ENCODE assay signal across 26 cellular contexts in the genomic region with DNA sequence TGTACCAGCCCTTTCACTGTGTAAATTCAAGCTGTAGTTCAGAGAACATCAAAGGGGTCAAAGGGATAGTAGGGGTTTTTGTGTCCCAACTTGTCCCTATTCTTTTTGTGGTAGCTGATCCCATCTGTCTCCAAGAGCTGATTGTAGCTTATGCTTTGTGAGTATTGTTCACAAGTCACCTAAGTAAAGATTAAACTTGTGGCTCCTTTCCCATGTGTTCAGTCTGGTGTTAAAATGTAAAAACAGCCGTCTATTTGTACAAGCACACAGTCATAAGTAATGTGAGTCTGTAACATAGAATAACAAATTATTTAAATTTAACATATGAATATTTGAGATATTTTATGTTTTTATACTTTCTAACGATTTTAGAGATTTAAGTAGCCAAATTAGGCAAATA.
"Had no signal": no experiment of that assay in that cellular context is flagged by ENCODE, and none has a peak within 500 bp of the region (broad histone marks: within the 10 kb centered on the region; RNA-seq: fewer than 3 reads in every experiment).

No MANE protein-coding gene starts in this region.

- H3K4me3 ChIP-seq: heart left ventricle, left ventricle myocardium inferior, lung, psoas muscle, right atrium auricular region, sigmoid colon, spleen, suprapubic skin, thoracic aorta, tibial artery, uterus had no signal

- H3K27ac Mint-ChIP-seq: mesothelial cell of epicardium; naive B cell; natural killer cell; stimulated activated effector memory CD8-positive, alpha-beta T cell treated with anti-CD3 and anti-CD28 coated beads, Interleukin-12 subunit alpha, Interleukin-12 subunit beta, amount 100 ng/mL, for 72 hours; stimulated activated naive CD8-positive, alpha-beta T cell treated with anti-CD3 and anti-CD28 coated beads, Interleukin-15, Interleukin-2, amounts not matched to agents 100 ng/mL and 50 ng/mL, for 24 hours; type B pancreatic cell had no signal

- H3K27me3 Mint-ChIP-seq: stimulated activated naive CD8-positive, alpha-beta T cell treated with anti-CD3 and anti-CD28 coated beads, Interleukin-15, Interleukin-2, amounts not matched to agents 100 ng/mL and 50 ng/mL, for 24 hours; type B pancreatic cell had no signal

- H3K36me3 ChIP-seq: heart left ventricle, left ventricle myocardium inferior, neutrophil, right atrium auricular region, sigmoid colon, spleen, suprapubic skin, thoracic aorta, tibial artery, uterus had no signal

- H2AFZ ChIP-seq: parathyroid adenoma had no signal

- H3K9ac ChIP-seq: parathyroid adenoma had no signal

- H3K27me3 ChIP-seq: heart left ventricle, right atrium auricular region, sigmoid colon, spleen, suprapubic skin, tibial artery, uterus had no signal

- H3K36me3 Mint-ChIP-seq: naive B cell; natural killer cell; stimulated activated effector memory CD8-positive, alpha-beta T cell treated with anti-CD3 and anti-CD28 coated beads, Interleukin-12 subunit alpha, Interleukin-12 subunit beta, amount 100 ng/mL, for 72 hours; type B pancreatic cell had no signal

- H3K4me1 Mint-ChIP-seq: naive B cell; natural killer cell; stimulated activated effector memory CD8-positive, alpha-beta T cell treated with anti-CD3 and anti-CD28 coated beads, Interleukin-12 subunit alpha, Interleukin-12 subunit beta, amount 100 ng/mL, for 72 hours had no signal

- H3K9me3 ChIP-seq: neutrophil, psoas muscle, sigmoid colon, suprapubic skin, thoracic aorta, uterus had no signal

- H3K9me3 Mint-ChIP-seq: stimulated activated naive CD8-positive, alpha-beta T cell treated with anti-CD3 and anti-CD28 coated beads, Interleukin-15, Interleukin-2, amounts not matched to agents 100 ng/mL and 50 ng/mL, for 24 hours; type B pancreatic cell had no signal

- H3K4me3 Mint-ChIP-seq: mesothelial cell of epicardium; naive B cell; natural killer cell; stimulated activated effector memory CD8-positive, alpha-beta T cell treated with anti-CD3 and anti-CD28 coated beads, Interleukin-12 subunit alpha, Interleukin-12 subunit beta, amount 100 ng/mL, for 72 hours; stimulated activated naive CD8-positive, alpha-beta T cell treated with anti-CD3 and anti-CD28 coated beads, Interleukin-15, Interleukin-2, amounts not matched to agents 100 ng/mL and 50 ng/mL, for 24 hours; type B pancreatic cell had no signal

- DNase-seq: glutamatergic neuron; heart left ventricle; hypothalamus; left ventricle myocardium inferior; mesendoderm; naive B cell; natural killer cell; occipital lobe; psoas muscle; sigmoid colon; small intestine; spleen; stimulated activated CD4-positive, alpha-beta T cell treated with anti-CD3 and anti-CD28 coated beads, Interleukin-4, amount 100 ng/mL, for 24 hours; stimulated activated naive CD4-positive, alpha-beta T cell; tibial artery; uterus had no signal

- H3K27ac ChIP-seq: heart left ventricle, left ventricle myocardium inferior, neutrophil, parathyroid adenoma, psoas muscle, right atrium auricular region, sigmoid colon, spleen, suprapubic skin, thoracic aorta, tibial artery, uterus had no signal

- H3K4me1 ChIP-seq: left ventricle myocardium inferior, parathyroid adenoma, psoas muscle, right atrium auricular region, spleen, suprapubic skin, uterus had no signal

- ATAC-seq: heart left ventricle; natural killer cell; psoas muscle; stimulated activated effector memory CD8-positive, alpha-beta T cell treated with anti-CD3 and anti-CD28 coated beads, Interleukin-12 subunit alpha, Interleukin-12 subunit beta, amount 100 ng/mL, for 72 hours had no signal
